ENCODE assay signal across 8 cellular contexts in the genomic region with DNA sequence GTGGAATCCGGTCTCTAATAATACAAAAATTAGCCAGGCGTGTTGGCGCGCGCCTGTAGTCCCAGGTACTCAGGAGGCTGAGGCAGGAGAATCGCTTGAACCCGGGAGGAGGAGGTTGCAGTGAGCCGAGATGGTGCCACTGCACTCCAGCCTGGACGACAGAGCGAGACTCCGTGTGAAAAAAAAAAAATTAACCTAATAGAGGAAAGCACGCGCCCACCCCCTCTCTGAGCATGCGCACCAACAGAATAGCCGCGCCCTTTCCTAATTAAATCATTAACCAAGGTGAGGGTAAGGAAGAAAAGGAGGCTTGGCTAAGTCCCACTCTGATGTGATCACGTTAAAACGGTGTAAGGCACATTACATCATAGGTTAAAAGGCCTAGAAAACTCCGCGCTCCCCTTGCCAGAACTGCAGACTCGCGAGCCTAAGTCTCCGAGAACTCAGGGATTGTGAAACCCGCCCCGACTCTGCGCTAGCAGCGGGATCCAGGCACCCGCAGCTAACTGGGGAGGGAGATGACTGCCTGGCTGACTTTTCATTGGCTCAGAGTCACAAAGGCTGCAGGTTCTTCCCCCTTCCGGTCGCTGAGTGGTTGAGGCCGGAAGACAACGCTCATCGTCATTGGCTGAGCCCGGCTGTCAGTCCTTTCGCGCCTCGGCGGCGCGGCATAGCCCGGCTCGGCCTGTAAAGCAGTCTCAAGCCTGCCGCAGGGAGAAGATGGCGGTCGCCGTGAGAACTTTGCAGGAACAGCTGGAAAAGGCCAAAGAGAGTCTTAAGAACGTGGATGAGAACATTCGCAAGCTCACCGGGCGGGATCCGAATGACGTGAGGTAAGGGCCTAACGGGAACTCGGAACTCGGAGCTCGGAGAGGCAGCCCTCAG. TPM values are rescaled to one million over a fixed set of nuclear protein-coding genes. Genes with fewer than 3 reads are reported as not detected.
DNase-seq lines count a peak whose midpoint lies in the region; ATAC-seq and TF ChIP-seq lines count a peak whose summit lies in the region.

A gene (plus strand): TSS at position 695 of the 885 bp plus-strand sequence. CDS start 26 bp downstream, at position 721.

- intact Hi-C loops in Right ventricle myocardium inferior (cut with DNase I) (loop anchor here (2.0 to 5.0 kb wide), 3 partner anchors 63 to 258 kb away; a partner anchor contains a TSS), ovary (cut with DNase I) (loop anchor here in 3 of 4 donors (1.0 to 10.0 kb wide), 5 partner anchors 72 to 257 kb away; a partner anchor contains a TSS), thyroid gland (cut with DNase I) (loop anchor here (5.0 to 10.0 kb wide), 2 partner anchors 58 to 250 kb away; no protein-coding TSS in a partner anchor)

- ATAC-seq in HG02759 (IDR thresholded peaks at IDR 0.05; ENCODE audit: unreplicated experiment) (peak; percentile 90), Right ventricle myocardium inferior (peak; percentile 98)

- peak; percentile 43 for TF ChIP-seq EP300 in ovary (IDR thresholded peaks at IDR 0.05)

- WGBS in ovary, 3 donors: 3 to 6% (median 4%) methylated on average over 56 of the region's 56 CpGs
- 5% methylated on average over 50 to 53 of the region's 56 CpGs for WGBS in thyroid gland, 2 donors

- H3K9me3 ChIP-seq in ovary (no peaks in the 10 kb centered on the region), thyroid gland (no peaks in the 10 kb centered on the region)

- peak within 1 kb of the TSS; percentile 37 to 78 for H3K27ac ChIP-seq in ovary
- peak within 1 kb of the TSS; percentile 85 to 95 (median 94) for H3K27ac ChIP-seq in thyroid gland

- no peak for TF ChIP-seq CTCF in GM12864 (IDR thresholded peaks at IDR 0.05; ENCODE audit: low read depth, low read length, missing control alignments)
- TF ChIP-seq CTCF in ovary (IDR thresholded peaks at IDR 0.05): no peak
- peak in 1 of 6 experiments; percentile 2 for TF ChIP-seq CTCF in thyroid gland (IDR thresholded peaks at IDR 0.05)

- H3K4me3 ChIP-seq in GM12864 (ENCODE audit: low read depth, low read length) (peak within 1 kb of the TSS; percentile 72), ovary (peak within 1 kb of the TSS; percentile 75), thyroid gland (replicated peaks in 1 of 3) (peak within 1 kb of the TSS; percentile 51 to 75 (median 67))

- no peaks in the 10 kb centered on the region for H3K4me1 ChIP-seq in ovary (ENCODE audit: insufficient read depth)
- peaks cover 0 to 10% of the 10 kb centered on the region in 2 donors for H3K4me1 ChIP-seq in thyroid gland

- no peaks in the 10 kb centered on the region for H3K27me3 ChIP-seq in ovary
- no peaks in the 10 kb centered on the region for H3K27me3 ChIP-seq in thyroid gland

- DNase-seq in GM12864 (ENCODE audit: low read depth) (peak; percentile 99), NCI-H1417 (lab: John Stamatoyannopoulos, UW) (peak; percentile 99 to 100 (median 99)), SW 1271 (lab: John Stamatoyannopoulos, UW) (peak; percentile 99), Right ventricle myocardium inferior (ENCODE audit: missing footprints) (peak; percentile 97), ovary (peak; percentile 95 to 98 (median 96)), thyroid gland (peak; percentile 97 to 98)
- DNase-seq in activated naive CD8-positive, alpha-beta T cell treated with anti-CD3 and anti-CD28 coated beads, Interleukin-2, amount 50 U/mL, for 16 hours (ENCODE audit: low read depth, low spot score): peak; percentile 90

- TF ChIP-seq POLR2A in ovary (IDR thresholded peaks at IDR 0.05) (peak; percentile 90), thyroid gland (IDR thresholded peaks at IDR 0.05) (peak in 1 of 2 donors; percentile 93)

- H3K36me3 ChIP-seq in ovary (no peaks in the 10 kb centered on the region), thyroid gland (peaks cover 33 to 34% of the 10 kb centered on the region in 2 donors)

RNA-seq across cellular contexts. Expression of the gene that starts here (rescaled TPM):
- 21.7 TPM for total RNA-seq in Right ventricle myocardium inferior
- 10 to 100 TPM; 36.3 to 76.3 (median 59.6) TPM for total RNA-seq in ovary
- polyA plus RNA-seq in ovary: 10 to 100 TPM; 54.4 to 77.1 TPM
- 10 to 100 TPM; 28.6 to 45.7 (median 43.1) TPM for total RNA-seq in thyroid gland

Comparison
In these comparisons a context has a peak if more than half of its experiments do, and no peak if none do; other contexts are left out.
1. Peak in every context shown above with its lines: DNase-seq, ATAC-seq, H3K4me3 ChIP-seq and H3K27ac ChIP-seq.